In the genomic region with DNA sequence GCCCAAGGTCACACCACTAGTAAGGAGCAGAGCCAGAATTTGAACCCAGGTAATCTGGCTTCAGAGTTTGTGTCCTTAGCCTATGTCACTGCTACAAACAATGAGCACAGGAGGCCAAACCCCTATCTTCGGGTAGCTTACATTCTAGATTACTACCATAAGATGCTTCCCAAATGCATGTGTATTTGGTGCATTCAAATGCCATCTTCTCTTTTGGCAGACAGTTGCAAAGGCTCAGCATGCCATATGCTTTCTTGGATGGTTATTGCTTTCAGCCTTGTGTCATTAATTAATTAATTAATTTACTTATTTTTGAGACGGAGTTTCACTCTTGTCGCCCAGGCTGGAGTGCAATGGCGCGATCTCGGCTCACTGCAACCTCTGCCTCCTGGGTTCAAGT, we compare ENCODE assay signal across 8 cellular contexts.
"Had no signal": no experiment of that assay in that cellular context is flagged by ENCODE, and none has a peak within 500 bp of the region (broad histone marks: within the 10 kb centered on the region; RNA-seq: fewer than 3 reads in every experiment).

No MANE protein-coding gene starts in this region.

- ATAC-seq: GM23338, HCT116 had no signal

- DNase-seq: GM23248, GOT3, H7, H9, HCEC 1CT, HFFc6 had no signal
